In genomic region chr6:11685411-11686093, GRCh38 we compare ENCODE assay signal across 12 cellular contexts.
DNase-seq lines count a peak whose midpoint lies in the region; ATAC-seq, FAIRE-seq and TF ChIP-seq lines count a peak whose summit lies in the region.
"Had no signal": no experiment of that assay in that cellular context is flagged by ENCODE, and none has a peak within 500 bp of the region (broad histone marks: within the 10 kb centered on the region; RNA-seq: fewer than 3 reads in every experiment).

No MANE protein-coding gene starts in this region.

- ATAC-seq in GM19328 (IDR thresholded peaks at IDR 0.05; ENCODE audit: unreplicated experiment) = no peak
- ATAC-seq: psoas muscle had no signal

- H3K9ac ChIP-seq in adipocyte (ENCODE audit: low read length) (no peak overlapping the region), keratinocyte (ENCODE audit: control insufficient read depth, extremely low read depth, insufficient read depth, low read length) (no peak overlapping the region)

- H3K9me1 ChIP-seq in keratinocyte (ENCODE audit: control insufficient read depth, extremely low read depth, insufficient read depth, low read length) = no peaks in the 10 kb centered on the region

- peak overlapping the region; percentile 65 for H3K27ac ChIP-seq in keratinocyte (ENCODE audit: control insufficient read depth, insufficient read depth, low read length)
- H3K27ac ChIP-seq: ascending aorta, psoas muscle, thyroid gland had no signal

- H3K27me3 ChIP-seq in adipocyte (replicated peaks; ENCODE audit: control insufficient read depth, insufficient read depth, low read length) (no peaks in the 10 kb centered on the region), keratinocyte (ENCODE audit: control insufficient read depth, extremely low read depth, insufficient read depth, low read length) (no peaks in the 10 kb centered on the region)
- H3K27me3 ChIP-seq: ascending aorta, thyroid gland had no signal

- no peaks in the 10 kb centered on the region for H3K79me2 ChIP-seq in keratinocyte (ENCODE audit: control insufficient read depth, insufficient read depth, low read length)

- peak; percentile 92 for FAIRE-seq in keratinocyte (lab: Jason Lieb, UNC)

- DNase-seq in A172 (ENCODE audit: low spot score) (peak; percentile 92), HK-2 (ENCODE audit: unreplicated experiment) (peak; percentile 58), adipocyte (ENCODE audit: low read depth) (peak; percentile 36), keratinocyte (ENCODE audit: low read depth, low spot score) (peak; percentile 76), NCI-H2227 treated with DMSO at 0.1 percent for 48 hours (lab: John Stamatoyannopoulos, UW) (no peak)
- no peak for DNase-seq in activated naive CD4-positive, alpha-beta T cell treated with Interleukin-2 at 50 U/mL for 16 hours
- DNase-seq in stimulated activated CD4-positive, alpha-beta T cell treated with anti-CD3 and anti-CD28 coated beads, Interleukin-2, amount 100 ng/mL, for 24 hours = no peak
- DNase-seq: NCI-H1105, psoas muscle, thyroid gland had no signal

- H2AFZ ChIP-seq in keratinocyte (ENCODE audit: control insufficient read depth, low read length) = peak overlapping the region; percentile 71

- peak overlapping the region; percentile 55 for H3K4me2 ChIP-seq in keratinocyte (ENCODE audit: control insufficient read depth, extremely low read depth, insufficient read depth, low read depth, low read length)

- H3K4me3 ChIP-seq in adipocyte (ENCODE audit: low read length) (no peak overlapping the region), keratinocyte (ENCODE audit: control insufficient read depth in 2 of 3, extremely low read depth in 1 of 3, insufficient read depth in 2 of 3, low read depth in 1 of 3, low read length in 3 of 3) (peak overlapping the region in 1 of 3 experiments; percentile 29)
- H3K4me3 ChIP-seq: ascending aorta, psoas muscle, thyroid gland had no signal

- no peaks in the 10 kb centered on the region for H4K20me1 ChIP-seq in keratinocyte (ENCODE audit: control insufficient read depth, extremely low read depth, insufficient read depth, low read length)

- no peak for TF ChIP-seq CTCF in keratinocyte (optimal IDR thresholded peaks at IDR 0.05 in 1 of 3, IDR thresholded peaks at IDR 0.05 in 1 of 3, conservative IDR thresholded peaks at IDR 0.05 in 1 of 3; ENCODE audit: extremely low read depth in 1 of 3, insufficient read depth in 2 of 3, low read length in 3 of 3)

- H3K36me3 ChIP-seq in adipocyte (ENCODE audit: control insufficient read depth, insufficient read depth, low read length, severe bottlenecking) = no peaks in the 10 kb centered on the region
- no peaks in the 10 kb centered on the region for H3K36me3 ChIP-seq in keratinocyte (ENCODE audit: control insufficient read depth in 2 of 2, extremely low read depth in 1 of 2, insufficient read depth in 2 of 2, low read length in 2 of 2)
- H3K36me3 ChIP-seq: ascending aorta, thyroid gland had no signal

- H3K4me1 ChIP-seq in adipocyte (ENCODE audit: control insufficient read depth, insufficient read depth, low read length) (peaks cover 11% of the 10 kb centered on the region), keratinocyte (ENCODE audit: control insufficient read depth, extremely low read depth, insufficient read depth, low read length) (peaks cover 19% of the 10 kb centered on the region)
- H3K4me1 ChIP-seq: ascending aorta, psoas muscle, thyroid gland had no signal

- dilution Hi-C loops in keratinocyte (cut with MboI; ENCODE audit: extremely low pct_ligation_motif_present, low sequenced_read_pairs) = no loop called here

- H3K9me3 ChIP-seq in adipocyte (ENCODE audit: control insufficient read depth, low read length) (no peaks in the 10 kb centered on the region), keratinocyte (ENCODE audit: control insufficient read depth, low read depth, low read length) (no peaks in the 10 kb centered on the region)
- H3K9me3 ChIP-seq: ascending aorta, psoas muscle, thyroid gland had no signal

Comparison
In these comparisons a context has a peak if more than half of its experiments do, and no peak if none do; other contexts are left out.
1. DNase-seq: peak in A172 (single experiment), HK-2 (single experiment), adipocyte (single experiment) and keratinocyte (single experiment); none in activated naive CD4-positive, alpha-beta T cell treated with Interleukin-2 at 50 U/mL for 16 hours (single experiment), stimulated activated CD4-positive, alpha-beta T cell treated with anti-CD3 and anti-CD28 coated beads, Interleukin-2, amount 100 ng/mL, for 24 hours (0 of 2) and NCI-H2227 treated with DMSO at 0.1 percent for 48 hours (single experiment).